In genomic region chr1:32068891-32069590, GRCh38 we compare ENCODE assay signal across 14 cellular contexts. TPM values are rescaled to one million over a fixed set of nuclear protein-coding genes. Genes with fewer than 3 reads are reported as not detected.
A peak's percentile ranks its signal among the peaks of the same experiment; 100 is the strongest.
DNase-seq lines count a peak whose midpoint lies in the region; ATAC-seq, FAIRE-seq and TF ChIP-seq lines count a peak whose summit lies in the region.
"Had no signal": no experiment of that assay in that cellular context is flagged by ENCODE, and none has a peak within 500 bp of the region (broad histone marks: within the 10 kb centered on the region; RNA-seq: fewer than 3 reads in every experiment).

No MANE protein-coding gene starts in this region.

- H2AFZ ChIP-seq in osteoblast (ENCODE audit: low read length) (no peak overlapping the region), OCI-LY7 (ENCODE audit: low read length) (no peak overlapping the region)

- no peak for ATAC-seq in GM21786 (IDR thresholded peaks at IDR 0.05; ENCODE audit: unreplicated experiment)
- ATAC-seq in HG02588 (IDR thresholded peaks at IDR 0.05; ENCODE audit: unreplicated experiment) = no peak

- H3K27me3 ChIP-seq in osteoblast (ENCODE audit: insufficient read depth, low read length) = no peaks in the 10 kb centered on the region

- H3K27ac ChIP-seq in osteoblast (ENCODE audit: low read depth, low read length) (peak overlapping the region; percentile 11), OCI-LY7 (ENCODE audit: low read depth, low read length, poor library complexity, severe bottlenecking) (no peak overlapping the region)

- H3K4me3 ChIP-seq in fibroblast of mammary gland (ENCODE audit: control insufficient read depth, low read depth, low read length) (no peak overlapping the region), osteoblast (ENCODE audit: insufficient read depth, low read length) (no peak overlapping the region), OCI-LY7 (ENCODE audit: low read depth, low read length, poor library complexity, severe bottlenecking) (no peak overlapping the region)

- H3K79me2 ChIP-seq in osteoblast (ENCODE audit: insufficient read depth, low read length) = peaks cover 11% of the 10 kb centered on the region
- H3K79me2 ChIP-seq in OCI-LY7 (ENCODE audit: insufficient read depth, low read depth, low read length) = peaks cover 8% of the 10 kb centered on the region

- H3K9me2 ChIP-seq in OCI-LY7 (ENCODE audit: insufficient read depth, low read length) = no peaks in the 10 kb centered on the region

- intact Hi-C loops in OCI-LY7 (cut with micrococcal nuclease; ENCODE audit: unreplicated experiment) = loop anchor here (10.0 kb wide), 1 partner anchor 254 kb away; the partner anchor contains the start of gene SPOCD1

- TF ChIP-seq CTCF in fibroblast of mammary gland (conservative IDR thresholded peaks at IDR 0.05; ENCODE audit: control insufficient read depth, insufficient read depth, low read depth, low read length) (no peak), osteoblast (IDR thresholded peaks at IDR 0.05; ENCODE audit: extremely low read depth, low read depth, low read length) (no peak), OCI-LY7 (conservative IDR thresholded peaks at IDR 0.05; ENCODE audit: low read length) (no peak)

- no TSS peak for BruUV-seq in OCI-LY7 (replicated peaks; lab: Mats Ljungman, UMichigan)

- FAIRE-seq in RCC 7860 (lab: Jason Lieb, UNC) = no peak
- FAIRE-seq: keratinocyte had no signal

- peaks cover 2% of the 10 kb centered on the region for H3K36me3 ChIP-seq in osteoblast (ENCODE audit: insufficient read depth, low read length)
- peaks cover 2% of the 10 kb centered on the region for H3K36me3 ChIP-seq in OCI-LY7 (ENCODE audit: insufficient read depth, low read length)

- H3K4me1 ChIP-seq in osteoblast (ENCODE audit: insufficient read depth, low read length) (peaks cover 42% of the 10 kb centered on the region), OCI-LY7 (ENCODE audit: insufficient read depth, low read length, poor library complexity, severe bottlenecking) (peaks cover 23% of the 10 kb centered on the region)

- H3K9me3 ChIP-seq in osteoblast (ENCODE audit: low read depth, low read length) (no peaks in the 10 kb centered on the region), OCI-LY7 (ENCODE audit: low read length) (no peaks in the 10 kb centered on the region)

- CTCF ChIA-PET in OCI-LY7 (lab: Charles Lee; ENCODE audit: unreplicated experiment) = no interaction called here

- H3K4me2 ChIP-seq in osteoblast (ENCODE audit: insufficient read depth, low read length) (peak overlapping the region; percentile 23), OCI-LY7 (ENCODE audit: low read length) (no peak overlapping the region)

- DNase-seq in ELR (ENCODE audit: low read depth) (peak; percentile 39), RCC 7860 (ENCODE audit: low spot score) (peak; percentile 8), fibroblast of mammary gland (ENCODE audit: low read depth) (peak; percentile 66), osteoblast (ENCODE audit: insufficient read length, low spot score, missing footprints) (peak; percentile 82), OCI-LY7 (ENCODE audit: low spot score) (no peak)
- no peak for DNase-seq in activated naive CD4-positive, alpha-beta T cell treated with Interleukin-2 at 50 U/mL for 16 hours
- DNase-seq: amniotic stem cell; NCI-H2171; stimulated activated CD4-positive, alpha-beta T cell treated with anti-CD3 and anti-CD28 coated beads, Interleukin-1b, Interleukin-23, amount 100 ng/mL, for 48 hours; stimulated activated naive CD4-positive, alpha-beta T cell treated with Interleukin-2 at 50 U/mL for 16 hours; T1000 had no signal

- POLR2A ChIA-PET in OCI-LY7 (lab: Charles Lee) = interaction anchor here (1.7 kb wide), 1 partner anchor 53 kb away, joined by 4 read pairs; no protein-coding TSS in a partner anchor

- peaks cover 2% of the 10 kb centered on the region for H4K20me1 ChIP-seq in osteoblast (ENCODE audit: insufficient read depth, low read length)
- H4K20me1 ChIP-seq in OCI-LY7 (ENCODE audit: insufficient read depth, low read length) = 0 out of 2 replicates have a peak, but pooled peaks cover under 1% of the 10 kb centered on the region

RNA-seq across cellular contexts. Expression of gene TMEM39B, which starts 3.7 kb away (rescaled TPM):
- total RNA-seq in osteoblast (4.7 and 5.6 TPM in 2 replicates), OCI-LY7 (2022) (35.9 and 38.8 TPM in 2 replicates)
- total RNA-seq in OCI-LY7 (2014; rRNA removed; shearing (Covaris generic)) = 10.0 and 11.3 TPM in 2 replicates

RNA-seq across cellular contexts. Expression of gene KPNA6, which starts 38.8 kb away (rescaled TPM):
- 64.8 and 65.5 TPM in 2 replicates for total RNA-seq in osteoblast
- 16.6 and 19.5 TPM in 2 replicates for total RNA-seq in OCI-LY7 (2014; rRNA removed; shearing (Covaris generic))
- total RNA-seq in OCI-LY7 (2022) = 36.3 and 40.7 TPM in 2 replicates

RNA-seq across cellular contexts. Expression of gene KHDRBS1, which starts 55.4 kb away (rescaled TPM):
- total RNA-seq in osteoblast = 52.8 and 53.9 TPM in 2 replicates
- 87.7 and 94.7 TPM in 2 replicates for total RNA-seq in OCI-LY7 (2014; rRNA removed; shearing (Covaris generic))
- 200 and 220 TPM in 2 replicates for total RNA-seq in OCI-LY7 (2022)

Comparison
In these comparisons a context has a peak if more than half of its experiments do, and no peak if none do; other contexts are left out.
1. DNase-seq: peak in ELR (single experiment), RCC 7860 (single experiment), fibroblast of mammary gland (single experiment) and osteoblast (single experiment); none in OCI-LY7 (single experiment) and activated naive CD4-positive, alpha-beta T cell treated with Interleukin-2 at 50 U/mL for 16 hours (single experiment).